In genomic region chr6:156933201-156934053, GRCh38 we compare ENCODE assay signal across 1 cellular context.
TF ChIP-seq lines count a peak whose summit lies in the region.

No MANE protein-coding gene starts in this region.

TF ChIP-seq in HEK293, 187 proteins besides CTCF, POLR2A, EP300 and RAD21 (continued from another document and continues in another):
- TF ChIP-seq ZNF18 (tag by site-specific recombination; IDR thresholded peaks at IDR 0.05) (peak; percentile 24; the same call in 1 of the 2 replicates), SP3 (tag by site-specific recombination; IDR thresholded peaks at IDR 0.05) (no peak; the same call in 1 of the 2 replicates), ELK4 (IDR thresholded peaks at IDR 0.05; ENCODE audit: borderline replicate concordance, low read depth, low read length) (no peak), ZNF416 (tag by site-specific recombination; IDR thresholded peaks at IDR 0.05) (no peak), ZNF404 (tag by site-specific recombination; IDR thresholded peaks at IDR 0.05) (no peak), ZNF366 (tag by site-specific recombination; conservative IDR thresholded peaks at IDR 0.05) (no peak), YY2 (tag by site-specific recombination; IDR thresholded peaks at IDR 0.05) (no peak), ZXDB (tag by site-specific recombination; IDR thresholded peaks at IDR 0.05) (0 out of 2 replicates have a peak, but pooled peaks have one; percentile 49), KLF1 (tag by site-specific recombination; IDR thresholded peaks at IDR 0.05) (no peak), YY1 (tag by site-specific recombination; IDR thresholded peaks at IDR 0.05) (no peak), ZIC2 (tag by site-specific recombination; IDR thresholded peaks at IDR 0.05) (peak; percentile 98), TSHZ1 (tag by site-specific recombination; IDR thresholded peaks at IDR 0.05; ENCODE audit: borderline replicate concordance) (no peak), INSM2 (tag by site-specific recombination; IDR thresholded peaks at IDR 0.05) (no peak), ZNF660 (tag by site-specific recombination; IDR thresholded peaks at IDR 0.05) (0 out of 2 replicates have a peak, but pooled peaks have one; percentile 46), ZNF544 (tag by site-specific recombination; IDR thresholded peaks at IDR 0.05) (no peak), HIC1 (tag by site-specific recombination; IDR thresholded peaks at IDR 0.05) (no peak), ZNF394 (tag by site-specific recombination; IDR thresholded peaks at IDR 0.05; ENCODE audit: borderline replicate concordance) (no peak), ZNF555 (tag by site-specific recombination; conservative IDR thresholded peaks at IDR 0.05) (no peak), ZNF266 (tag by site-specific recombination; IDR thresholded peaks at IDR 0.05; ENCODE audit: low read depth) (no peak), ZSCAN30 (tag by site-specific recombination; IDR thresholded peaks at IDR 0.05) (peak; percentile 60), ZNF2 (tag by site-specific recombination; IDR thresholded peaks at IDR 0.05) (no peak), SETDB1 (IDR thresholded peaks at IDR 0.05; ENCODE audit: insufficient read length, low read length) (no peak), MZF1 (tag by site-specific recombination; IDR thresholded peaks at IDR 0.05; ENCODE audit: borderline replicate concordance) (peak; percentile 59; the same call in 1 of the 2 replicates), ZBTB49 (tag by site-specific recombination; IDR thresholded peaks at IDR 0.05; ENCODE audit: low read depth) (no peak), ZNF155 (tag by site-specific recombination; IDR thresholded peaks at IDR 0.05) (no peak), SP7 (tag by site-specific recombination; IDR thresholded peaks at IDR 0.05) (peak; percentile 73; the same call in 1 of the 2 replicates), KLF10 (tag by site-specific recombination; IDR thresholded peaks at IDR 0.05) (no peak), GLIS1 (tag by site-specific recombination; IDR thresholded peaks at IDR 0.05) (no peak), ZNF48 (tag by site-specific recombination; IDR thresholded peaks at IDR 0.05) (no peak), MEIS1 (CRISPR knock-in tag; IDR thresholded peaks at IDR 0.05; ENCODE audit: borderline replicate concordance) (no peak), ZNF558 (tag by site-specific recombination; IDR thresholded peaks at IDR 0.05) (no peak), GLI4 (tag by site-specific recombination; IDR thresholded peaks at IDR 0.05) (no peak), PRDM1 (tag by site-specific recombination; IDR thresholded peaks at IDR 0.05) (peak; percentile 90), ZNF670 (tag by site-specific recombination; IDR thresholded peaks at IDR 0.05; ENCODE audit: low read depth) (no peak), ZNF707 (tag by site-specific recombination; IDR thresholded peaks at IDR 0.05) (no peak)
- TF ChIP-seq, protein P1, sequence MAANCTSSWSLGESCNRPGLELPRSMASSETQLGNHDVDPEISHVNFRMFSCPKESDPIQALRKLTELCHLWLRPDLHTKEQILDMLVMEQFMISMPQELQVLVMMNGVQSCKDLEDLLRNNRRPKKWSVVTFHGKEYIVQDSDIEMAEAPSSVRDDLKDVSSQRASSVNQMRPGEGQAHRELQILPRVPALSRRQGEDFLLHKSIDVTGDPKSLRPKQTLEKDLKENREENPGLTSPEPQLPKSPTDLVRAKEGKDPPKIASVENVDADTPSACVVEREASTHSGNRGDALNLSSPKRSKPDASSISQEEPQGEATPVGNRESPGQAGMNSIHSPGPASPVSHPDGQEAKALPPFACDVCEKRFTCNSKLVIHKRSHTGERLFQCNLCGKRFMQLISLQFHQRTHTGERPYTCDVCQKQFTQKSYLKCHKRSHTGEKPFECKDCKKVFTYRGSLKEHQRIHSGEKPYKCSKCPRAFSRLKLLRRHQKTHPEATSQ (tag by site-specific recombination; IDR thresholded peaks at IDR 0.05): no peak
- TF ChIP-seq, protein P2, sequence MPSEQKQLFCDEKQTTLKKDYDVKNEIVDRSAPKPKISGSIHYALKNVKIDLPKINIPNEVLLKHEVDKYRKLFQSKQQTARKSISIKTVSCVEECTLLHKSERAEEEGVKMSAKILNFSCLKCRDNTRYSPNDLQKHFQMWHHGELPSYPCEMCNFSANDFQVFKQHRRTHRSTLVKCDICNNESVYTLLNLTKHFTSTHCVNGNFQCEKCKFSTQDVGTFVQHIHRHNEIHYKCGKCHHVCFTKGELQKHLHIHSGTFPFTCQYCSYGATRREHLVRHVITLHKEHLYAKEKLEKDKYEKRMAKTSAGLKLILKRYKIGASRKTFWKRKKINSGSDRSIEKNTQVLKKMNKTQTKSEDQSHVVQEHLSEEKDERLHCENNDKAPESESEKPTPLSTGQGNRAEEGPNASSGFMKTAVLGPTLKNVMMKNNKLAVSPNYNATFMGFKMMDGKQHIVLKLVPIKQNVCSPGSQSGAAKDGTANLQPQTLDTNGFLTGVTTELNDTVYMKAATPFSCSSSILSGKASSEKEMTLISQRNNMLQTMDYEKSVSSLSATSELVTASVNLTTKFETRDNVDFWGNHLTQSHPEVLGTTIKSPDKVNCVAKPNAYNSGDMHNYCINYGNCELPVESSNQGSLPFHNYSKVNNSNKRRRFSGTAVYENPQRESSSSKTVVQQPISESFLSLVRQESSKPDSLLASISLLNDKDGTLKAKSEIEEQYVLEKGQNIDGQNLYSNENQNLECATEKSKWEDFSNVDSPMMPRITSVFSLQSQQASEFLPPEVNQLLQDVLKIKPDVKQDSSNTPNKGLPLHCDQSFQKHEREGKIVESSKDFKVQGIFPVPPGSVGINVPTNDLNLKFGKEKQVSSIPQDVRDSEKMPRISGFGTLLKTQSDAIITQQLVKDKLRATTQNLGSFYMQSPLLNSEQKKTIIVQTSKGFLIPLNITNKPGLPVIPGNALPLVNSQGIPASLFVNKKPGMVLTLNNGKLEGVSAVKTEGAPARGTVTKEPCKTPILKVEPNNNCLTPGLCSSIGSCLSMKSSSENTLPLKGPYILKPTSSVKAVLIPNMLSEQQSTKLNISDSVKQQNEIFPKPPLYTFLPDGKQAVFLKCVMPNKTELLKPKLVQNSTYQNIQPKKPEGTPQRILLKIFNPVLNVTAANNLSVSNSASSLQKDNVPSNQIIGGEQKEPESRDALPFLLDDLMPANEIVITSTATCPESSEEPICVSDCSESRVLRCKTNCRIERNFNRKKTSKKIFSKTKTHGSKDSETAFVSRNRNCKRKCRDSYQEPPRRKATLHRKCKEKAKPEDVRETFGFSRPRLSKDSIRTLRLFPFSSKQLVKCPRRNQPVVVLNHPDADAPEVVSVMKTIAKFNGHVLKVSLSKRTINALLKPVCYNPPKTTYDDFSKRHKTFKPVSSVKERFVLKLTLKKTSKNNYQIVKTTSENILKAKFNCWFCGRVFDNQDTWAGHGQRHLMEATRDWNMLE (tag by site-specific recombination; conservative IDR thresholded peaks at IDR 0.05; ENCODE audit: low read depth): no peak
- TF ChIP-seq, protein P3, sequence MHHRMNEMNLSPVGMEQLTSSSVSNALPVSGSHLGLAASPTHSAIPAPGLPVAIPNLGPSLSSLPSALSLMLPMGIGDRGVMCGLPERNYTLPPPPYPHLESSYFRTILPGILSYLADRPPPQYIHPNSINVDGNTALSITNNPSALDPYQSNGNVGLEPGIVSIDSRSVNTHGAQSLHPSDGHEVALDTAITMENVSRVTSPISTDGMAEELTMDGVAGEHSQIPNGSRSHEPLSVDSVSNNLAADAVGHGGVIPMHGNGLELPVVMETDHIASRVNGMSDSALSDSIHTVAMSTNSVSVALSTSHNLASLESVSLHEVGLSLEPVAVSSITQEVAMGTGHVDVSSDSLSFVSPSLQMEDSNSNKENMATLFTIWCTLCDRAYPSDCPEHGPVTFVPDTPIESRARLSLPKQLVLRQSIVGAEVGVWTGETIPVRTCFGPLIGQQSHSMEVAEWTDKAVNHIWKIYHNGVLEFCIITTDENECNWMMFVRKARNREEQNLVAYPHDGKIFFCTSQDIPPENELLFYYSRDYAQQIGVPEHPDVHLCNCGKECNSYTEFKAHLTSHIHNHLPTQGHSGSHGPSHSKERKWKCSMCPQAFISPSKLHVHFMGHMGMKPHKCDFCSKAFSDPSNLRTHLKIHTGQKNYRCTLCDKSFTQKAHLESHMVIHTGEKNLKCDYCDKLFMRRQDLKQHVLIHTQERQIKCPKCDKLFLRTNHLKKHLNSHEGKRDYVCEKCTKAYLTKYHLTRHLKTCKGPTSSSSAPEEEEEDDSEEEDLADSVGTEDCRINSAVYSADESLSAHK (tag by site-specific recombination; IDR thresholded peaks at IDR 0.05): no peak
